Comparison of ENCODE assay signal across 2 cellular contexts in genomic region chr1:42145190-42145716, GRCh38.
TF ChIP-seq lines count a peak whose summit lies in the region.

No MANE protein-coding gene starts in this region.

TF ChIP-seq in GM23338, 12 proteins besides CTCF, POLR2A, EP300 and RAD21:
- TF ChIP-seq ZNF331 (CRISPR knock-in tag; IDR thresholded peaks at IDR 0.05; ENCODE audit: low read depth) (no peak), ZNF114 (CRISPR knock-in tag; IDR thresholded peaks at IDR 0.05) (no peak), NANOG (IDR thresholded peaks at IDR 0.05; ENCODE audit: borderline replicate concordance) (no peak), CREB1 (CRISPR knock-in tag; IDR thresholded peaks at IDR 0.05; ENCODE audit: low read depth) (no peak), EZH2phosphoT487 (IDR thresholded peaks at IDR 0.05; ENCODE audit: unreplicated experiment) (no peak)

TF ChIP-seq in H1, 55 proteins besides CTCF, POLR2A, EP300 and RAD21:
- TF ChIP-seq BRCA1 (IDR thresholded peaks at IDR 0.05; ENCODE audit: low read depth, low read length), result no peak
- no peak for TF ChIP-seq SRF (IDR thresholded peaks at IDR 0.05; ENCODE audit: low read depth, low read length)
- no peak for TF ChIP-seq ZNF274 (IDR thresholded peaks at IDR 0.05; ENCODE audit: borderline replicate concordance, extremely low read depth, low read length)
- TF ChIP-seq EZH2 (IDR thresholded peaks at IDR 0.05; ENCODE audit: low read depth, low read length, severe bottlenecking), result no peak
- TF ChIP-seq PHF8 (conservative IDR thresholded peaks at IDR 0.05; ENCODE audit: low read depth, low read length), result no peak
- TF ChIP-seq, protein P1, sequence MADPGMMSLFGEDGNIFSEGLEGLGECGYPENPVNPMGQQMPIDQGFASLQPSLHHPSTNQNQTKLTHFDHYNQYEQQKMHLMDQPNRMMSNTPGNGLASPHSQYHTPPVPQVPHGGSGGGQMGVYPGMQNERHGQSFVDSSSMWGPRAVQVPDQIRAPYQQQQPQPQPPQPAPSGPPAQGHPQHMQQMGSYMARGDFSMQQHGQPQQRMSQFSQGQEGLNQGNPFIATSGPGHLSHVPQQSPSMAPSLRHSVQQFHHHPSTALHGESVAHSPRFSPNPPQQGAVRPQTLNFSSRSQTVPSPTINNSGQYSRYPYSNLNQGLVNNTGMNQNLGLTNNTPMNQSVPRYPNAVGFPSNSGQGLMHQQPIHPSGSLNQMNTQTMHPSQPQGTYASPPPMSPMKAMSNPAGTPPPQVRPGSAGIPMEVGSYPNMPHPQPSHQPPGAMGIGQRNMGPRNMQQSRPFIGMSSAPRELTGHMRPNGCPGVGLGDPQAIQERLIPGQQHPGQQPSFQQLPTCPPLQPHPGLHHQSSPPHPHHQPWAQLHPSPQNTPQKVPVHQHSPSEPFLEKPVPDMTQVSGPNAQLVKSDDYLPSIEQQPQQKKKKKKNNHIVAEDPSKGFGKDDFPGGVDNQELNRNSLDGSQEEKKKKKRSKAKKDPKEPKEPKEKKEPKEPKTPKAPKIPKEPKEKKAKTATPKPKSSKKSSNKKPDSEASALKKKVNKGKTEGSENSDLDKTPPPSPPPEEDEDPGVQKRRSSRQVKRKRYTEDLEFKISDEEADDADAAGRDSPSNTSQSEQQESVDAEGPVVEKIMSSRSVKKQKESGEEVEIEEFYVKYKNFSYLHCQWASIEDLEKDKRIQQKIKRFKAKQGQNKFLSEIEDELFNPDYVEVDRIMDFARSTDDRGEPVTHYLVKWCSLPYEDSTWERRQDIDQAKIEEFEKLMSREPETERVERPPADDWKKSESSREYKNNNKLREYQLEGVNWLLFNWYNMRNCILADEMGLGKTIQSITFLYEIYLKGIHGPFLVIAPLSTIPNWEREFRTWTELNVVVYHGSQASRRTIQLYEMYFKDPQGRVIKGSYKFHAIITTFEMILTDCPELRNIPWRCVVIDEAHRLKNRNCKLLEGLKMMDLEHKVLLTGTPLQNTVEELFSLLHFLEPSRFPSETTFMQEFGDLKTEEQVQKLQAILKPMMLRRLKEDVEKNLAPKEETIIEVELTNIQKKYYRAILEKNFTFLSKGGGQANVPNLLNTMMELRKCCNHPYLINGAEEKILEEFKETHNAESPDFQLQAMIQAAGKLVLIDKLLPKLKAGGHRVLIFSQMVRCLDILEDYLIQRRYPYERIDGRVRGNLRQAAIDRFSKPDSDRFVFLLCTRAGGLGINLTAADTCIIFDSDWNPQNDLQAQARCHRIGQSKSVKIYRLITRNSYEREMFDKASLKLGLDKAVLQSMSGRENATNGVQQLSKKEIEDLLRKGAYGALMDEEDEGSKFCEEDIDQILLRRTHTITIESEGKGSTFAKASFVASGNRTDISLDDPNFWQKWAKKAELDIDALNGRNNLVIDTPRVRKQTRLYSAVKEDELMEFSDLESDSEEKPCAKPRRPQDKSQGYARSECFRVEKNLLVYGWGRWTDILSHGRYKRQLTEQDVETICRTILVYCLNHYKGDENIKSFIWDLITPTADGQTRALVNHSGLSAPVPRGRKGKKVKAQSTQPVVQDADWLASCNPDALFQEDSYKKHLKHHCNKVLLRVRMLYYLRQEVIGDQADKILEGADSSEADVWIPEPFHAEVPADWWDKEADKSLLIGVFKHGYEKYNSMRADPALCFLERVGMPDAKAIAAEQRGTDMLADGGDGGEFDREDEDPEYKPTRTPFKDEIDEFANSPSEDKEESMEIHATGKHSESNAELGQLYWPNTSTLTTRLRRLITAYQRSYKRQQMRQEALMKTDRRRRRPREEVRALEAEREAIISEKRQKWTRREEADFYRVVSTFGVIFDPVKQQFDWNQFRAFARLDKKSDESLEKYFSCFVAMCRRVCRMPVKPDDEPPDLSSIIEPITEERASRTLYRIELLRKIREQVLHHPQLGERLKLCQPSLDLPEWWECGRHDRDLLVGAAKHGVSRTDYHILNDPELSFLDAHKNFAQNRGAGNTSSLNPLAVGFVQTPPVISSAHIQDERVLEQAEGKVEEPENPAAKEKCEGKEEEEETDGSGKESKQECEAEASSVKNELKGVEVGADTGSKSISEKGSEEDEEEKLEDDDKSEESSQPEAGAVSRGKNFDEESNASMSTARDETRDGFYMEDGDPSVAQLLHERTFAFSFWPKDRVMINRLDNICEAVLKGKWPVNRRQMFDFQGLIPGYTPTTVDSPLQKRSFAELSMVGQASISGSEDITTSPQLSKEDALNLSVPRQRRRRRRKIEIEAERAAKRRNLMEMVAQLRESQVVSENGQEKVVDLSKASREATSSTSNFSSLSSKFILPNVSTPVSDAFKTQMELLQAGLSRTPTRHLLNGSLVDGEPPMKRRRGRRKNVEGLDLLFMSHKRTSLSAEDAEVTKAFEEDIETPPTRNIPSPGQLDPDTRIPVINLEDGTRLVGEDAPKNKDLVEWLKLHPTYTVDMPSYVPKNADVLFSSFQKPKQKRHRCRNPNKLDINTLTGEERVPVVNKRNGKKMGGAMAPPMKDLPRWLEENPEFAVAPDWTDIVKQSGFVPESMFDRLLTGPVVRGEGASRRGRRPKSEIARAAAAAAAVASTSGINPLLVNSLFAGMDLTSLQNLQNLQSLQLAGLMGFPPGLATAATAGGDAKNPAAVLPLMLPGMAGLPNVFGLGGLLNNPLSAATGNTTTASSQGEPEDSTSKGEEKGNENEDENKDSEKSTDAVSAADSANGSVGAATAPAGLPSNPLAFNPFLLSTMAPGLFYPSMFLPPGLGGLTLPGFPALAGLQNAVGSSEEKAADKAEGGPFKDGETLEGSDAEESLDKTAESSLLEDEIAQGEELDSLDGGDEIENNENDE (IDR thresholded peaks at IDR 0.05; ENCODE audit: insufficient replicate concordance, low read length), result no peak
- no peak for TF ChIP-seq ATF2 (IDR thresholded peaks at IDR 0.05; ENCODE audit: low read length)
- no peak for TF ChIP-seq YY1 (IDR thresholded peaks at IDR 0.05; ENCODE audit: low read depth, low read length)
- no peak for TF ChIP-seq POLR2AphosphoS5 (IDR thresholded peaks at IDR 0.05; ENCODE audit: low read depth, low read length)
- TF ChIP-seq TEAD4 (IDR thresholded peaks at IDR 0.05; ENCODE audit: low read depth, low read length), result no peak
- no peak for TF ChIP-seq E2F6 (IDR thresholded peaks at IDR 0.05)
- TF ChIP-seq KDM4A (IDR thresholded peaks at IDR 0.05; ENCODE audit: low read depth, low read length, severe bottlenecking), result no peak
- no peak for TF ChIP-seq SP4 (IDR thresholded peaks at IDR 0.05; ENCODE audit: low read length)
- TF ChIP-seq POU5F1 (IDR thresholded peaks at IDR 0.05; ENCODE audit: low read depth, low read length), result no peak
- TF ChIP-seq TCF12 (IDR thresholded peaks at IDR 0.05; ENCODE audit: low read depth, low read length), result no peak
- TF ChIP-seq FOSL1 (IDR thresholded peaks at IDR 0.05; ENCODE audit: insufficient read depth, low read depth, low read length), result no peak
